In genomic region chr2:886072-887022, GRCh38 we compare ENCODE assay signal across 16 cellular contexts.
"Had no signal": no experiment of that assay in that cellular context is flagged by ENCODE, and none has a peak within 500 bp of the region (broad histone marks: within the 10 kb centered on the region; RNA-seq: fewer than 3 reads in every experiment).

No MANE protein-coding gene starts in this region.

- H3K4me3 ChIP-seq: cardiac muscle cell, esophagus squamous epithelium, hepatocyte, left lung, prostate gland, smooth muscle cell, upper lobe of left lung had no signal

- DNase-seq: activated CD4-positive, alpha-beta T cell treated with anti-CD3 and anti-CD28 coated beads, Interleukin-2, amount 50 U/mL, for 4 hours; activated CD4-positive, CD25-positive, alpha-beta regulatory T cell treated with anti-CD3 and anti-CD28 coated beads, Interleukin-2, amount 50 U/mL, for 72 hours; activated effector memory CD4-positive, alpha-beta T cell treated with Interleukin-2 at 50 U/mL for 16 hours; activated T-cell treated with anti-CD3 and anti-CD28 coated beads, Interleukin-2, amount 50 U/mL, for 4 hours; esophagus squamous epithelium; natural killer cell; right cardiac atrium; stimulated activated naive CD8-positive, alpha-beta T cell treated with anti-CD3 and anti-CD28 coated beads, Interleukin-15, amount 100 ng/mL, for 72 hours; T-helper 9 cell; upper lobe of left lung had no signal

- H3K4me1 ChIP-seq: esophagus squamous epithelium, left lung, prostate gland, upper lobe of left lung had no signal

- H3K4me3 Mint-ChIP-seq: activated T-cell treated with anti-CD3 and anti-CD28 coated beads, Interleukin-2, amount 50 U/mL, for 4 hours; natural killer cell; stimulated activated naive CD8-positive, alpha-beta T cell treated with anti-CD3 and anti-CD28 coated beads, Interleukin-15, amount 100 ng/mL, for 72 hours had no signal

- H3K4me1 Mint-ChIP-seq: natural killer cell had no signal

- H3K27ac ChIP-seq: cardiac muscle cell, esophagus squamous epithelium, hepatocyte, left lung, prostate gland, upper lobe of left lung had no signal

- H3K9me3 Mint-ChIP-seq: activated naive CD4-positive, alpha-beta T cell treated with anti-CD3 and anti-CD28 coated beads, Interleukin-2, amount 50 U/mL, for 72 hours; activated T-cell treated with anti-CD3 and anti-CD28 coated beads, Interleukin-2, amount 50 U/mL, for 4 hours; natural killer cell; stimulated activated naive CD8-positive, alpha-beta T cell treated with anti-CD3 and anti-CD28 coated beads, Interleukin-15, amount 100 ng/mL, for 72 hours had no signal

- H3K36me3 ChIP-seq: cardiac muscle cell, esophagus squamous epithelium, left lung, prostate gland, upper lobe of left lung had no signal

- H3K27ac Mint-ChIP-seq: natural killer cell; stimulated activated naive CD8-positive, alpha-beta T cell treated with anti-CD3 and anti-CD28 coated beads, Interleukin-15, amount 100 ng/mL, for 72 hours had no signal

- H3K36me3 Mint-ChIP-seq: activated naive CD4-positive, alpha-beta T cell treated with anti-CD3 and anti-CD28 coated beads, Interleukin-2, amount 50 U/mL, for 72 hours; natural killer cell had no signal

- H3K9me3 ChIP-seq: esophagus squamous epithelium, left lung, prostate gland, upper lobe of left lung had no signal
